ENCODE assay signal across 26 cellular contexts in the genomic region with DNA sequence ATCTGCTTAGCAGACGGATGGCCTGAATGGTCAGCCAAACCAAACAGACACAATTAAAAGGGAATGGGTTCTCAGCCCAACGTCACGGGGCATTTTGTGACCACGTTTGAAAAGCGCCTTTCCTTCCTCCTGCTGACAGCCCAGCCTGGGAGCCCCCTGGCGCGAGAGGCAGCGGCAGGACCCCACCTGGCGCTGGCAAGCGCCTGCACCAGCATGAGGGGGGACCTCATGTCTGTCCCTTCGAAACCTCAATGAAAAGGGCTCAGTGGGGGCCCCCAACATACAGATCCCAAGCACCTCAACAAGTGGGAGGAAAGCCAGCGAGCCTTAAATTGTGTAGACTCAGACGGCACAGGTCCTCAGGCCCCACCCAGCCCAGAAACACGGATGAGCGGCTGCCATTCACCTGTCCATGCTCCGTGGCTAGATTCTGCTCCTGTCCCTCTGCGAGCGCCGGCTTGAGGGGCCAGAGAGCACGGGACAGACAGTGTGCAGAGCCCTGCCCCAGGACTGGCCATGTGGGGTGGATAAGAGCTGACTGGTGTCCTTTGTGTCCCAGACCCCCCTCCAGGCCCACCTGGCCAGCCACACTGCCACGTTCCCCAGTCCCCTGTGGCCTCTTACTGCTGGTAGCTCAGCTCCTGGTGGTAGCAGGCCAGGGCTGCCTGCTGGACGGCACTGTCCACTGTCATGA.
"Had no signal": no experiment of that assay in that cellular context is flagged by ENCODE, and none has a peak within 500 bp of the region (broad histone marks: within the 10 kb centered on the region; RNA-seq: fewer than 3 reads in every experiment).

No MANE protein-coding gene starts in this region.

- H3K27ac ChIP-seq: neutrophil, sigmoid colon, stomach, thyroid gland, upper lobe of left lung, vagina had no signal

- DNase-seq: activated CD4-positive, alpha-beta T cell treated with anti-CD3 and anti-CD28 coated beads for 36 hours; activated CD4-positive, CD25-positive, alpha-beta regulatory T cell; activated gamma-delta T cell treated with Interleukin-2 at 50 U/mL for 16 hours; activated naive CD8-positive, alpha-beta T cell treated with anti-CD3 and anti-CD28 coated beads, Interleukin-2, amount 50 U/mL, for 24 hours; activated T-cell treated with anti-CD3 and anti-CD28 coated beads for 4 hours; amygdala; central memory CD4-positive, alpha-beta T cell; endodermal cell; head of caudate nucleus; hippocampal formation; immature natural killer cell; kidney glomerular epithelial cell; mesendoderm; retina; sigmoid colon; small intestine; stimulated activated CD4-positive, alpha-beta T cell treated with anti-CD3 and anti-CD28 coated beads, Interleukin-4, amount 100 ng/mL, for 24 hours; stimulated activated naive B cell treated with anti-CD40 and anti-IgM and Interleukin-4, amounts not matched to agents 10 μg/mL and 1 μg/mL and 100 μg/mL, for 72 hours; stomach; T-helper 2 cell; thyroid gland had no signal

- H3K36me3 ChIP-seq: neutrophil, prostate gland, thyroid gland had no signal

- H3K27me3 ChIP-seq: neutrophil, sigmoid colon, stomach, thyroid gland, upper lobe of left lung, vagina had no signal

- ATAC-seq: activated CD4-positive, alpha-beta T cell treated with anti-CD3 and anti-CD28 coated beads for 36 hours; activated naive CD8-positive, alpha-beta T cell treated with anti-CD3 and anti-CD28 coated beads, Interleukin-2, amount 50 U/mL, for 24 hours; stimulated activated naive B cell treated with anti-CD40 and anti-IgM and Interleukin-4, amounts not matched to agents 10 μg/mL and 1 μg/mL and 100 μg/mL, for 72 hours had no signal

- H3K4me1 ChIP-seq: prostate gland, sigmoid colon, stomach, thyroid gland, upper lobe of left lung, vagina had no signal

- H3K4me3 ChIP-seq: lung, prostate gland, sigmoid colon, stomach, thyroid gland, upper lobe of left lung, vagina had no signal

- H3K9me3 ChIP-seq: neutrophil, prostate gland, sigmoid colon, stomach, thyroid gland, upper lobe of left lung, vagina had no signal
